8 cellular contexts compared by ENCODE assay signal in the genomic region with DNA sequence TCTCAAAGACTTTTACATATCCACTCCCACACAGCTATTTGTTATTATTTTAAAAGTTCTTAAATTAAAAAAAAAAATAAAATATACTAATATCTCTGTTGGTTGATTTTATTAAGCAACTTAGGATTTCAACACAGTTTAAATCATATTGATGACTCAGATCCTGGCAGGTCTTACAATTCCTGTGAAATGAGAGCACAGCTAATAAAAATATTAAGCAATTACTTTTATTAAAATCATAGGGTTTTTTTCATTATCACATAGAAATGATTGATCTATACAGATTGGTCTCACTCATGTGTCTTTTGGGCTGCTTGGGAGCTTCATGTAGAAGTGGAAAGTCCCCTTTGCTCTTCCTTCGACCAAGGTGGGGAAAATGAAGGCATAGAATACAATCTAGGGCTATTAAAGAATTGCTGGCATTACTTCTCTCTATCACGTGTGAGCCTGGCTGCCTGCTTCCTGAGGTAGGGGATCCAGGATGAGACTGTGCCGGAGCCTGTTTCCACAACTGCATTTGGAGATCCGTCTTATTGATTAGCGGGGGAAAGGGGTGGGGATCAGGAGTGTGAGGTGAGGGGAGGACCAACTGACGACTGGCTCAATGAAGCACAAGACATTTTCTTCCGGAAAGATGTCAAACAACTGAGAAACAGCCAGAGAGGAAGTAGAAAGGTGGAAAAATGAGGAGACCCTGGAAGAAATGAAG.
A peak's percentile ranks its signal among the peaks of the same experiment; 100 is the strongest.
DNase-seq lines count a peak whose midpoint lies in the region; ATAC-seq, FAIRE-seq and TF ChIP-seq lines count a peak whose summit lies in the region.

No MANE protein-coding gene starts in this region.

- no peak overlapping the region for H3K18ac ChIP-seq in trophoblast cell (ENCODE audit: low read length)

- no peaks in the 10 kb centered on the region for H3K79me2 ChIP-seq in trophoblast cell (ENCODE audit: control insufficient read depth, insufficient read depth, low read length, poor library complexity)

- H4K12ac ChIP-seq in trophoblast cell (ENCODE audit: low read depth, low read length) = no peak overlapping the region

- H3K4me1 ChIP-seq in RWPE2 (ENCODE audit: insufficient read depth, poor library complexity, severe bottlenecking) (peaks cover 22% of the 10 kb centered on the region), trophoblast cell (ENCODE audit: control insufficient read depth in 1 of 2, insufficient read depth in 2 of 2, low read length in 2 of 2) (peaks cover 4 to 5% of the 10 kb centered on the region in 2 experiments)

- no peak overlapping the region for H3K14ac ChIP-seq in trophoblast cell (ENCODE audit: low read length)

- H2BK12ac ChIP-seq in trophoblast cell (ENCODE audit: low read length) = no peak overlapping the region

- H4K8ac ChIP-seq in trophoblast cell (ENCODE audit: low read depth, low read length) = no peak overlapping the region

- no peak overlapping the region for H3K9ac ChIP-seq in trophoblast cell (ENCODE audit: low read length)

- peak overlapping the region; percentile 62 for H3K4me2 ChIP-seq in trophoblast cell (ENCODE audit: low read length)

- no peak overlapping the region for H2BK5ac ChIP-seq in trophoblast cell (ENCODE audit: low read depth, low read length, poor library complexity)

- FAIRE-seq in D721Med (lab: Jason Lieb, UNC) (peak; percentile 11), frontal cortex (lab: Jason Lieb, UNC) (peak; percentile 66)

- no peak overlapping the region for H2AFZ ChIP-seq in trophoblast cell (ENCODE audit: insufficient read depth, low read length, poor library complexity)

- H3K9me3 ChIP-seq in RWPE2 (ENCODE audit: severe bottlenecking) (no peaks in the 10 kb centered on the region), trophoblast cell (ENCODE audit: insufficient read depth, low read depth, low read length) (no peaks in the 10 kb centered on the region)

- H3K27me3 ChIP-seq in RWPE2 (ENCODE audit: insufficient read depth, poor library complexity, severe bottlenecking) (no peaks in the 10 kb centered on the region), trophoblast cell (ENCODE audit: insufficient read depth, low read length) (no peaks in the 10 kb centered on the region)

- ATAC-seq in RWPE2 (ENCODE audit: low read depth) = peak; percentile 35; the same call in 2 of the 3 replicates

- H3K23ac ChIP-seq in trophoblast cell (ENCODE audit: low read length) = no peak overlapping the region

- H4K91ac ChIP-seq in trophoblast cell (ENCODE audit: low read depth, low read length) = no peak overlapping the region

- peak overlapping the region; percentile 19 for H3K4me3 ChIP-seq in RWPE2 (ENCODE audit: severe bottlenecking)
- H3K4me3 ChIP-seq in trophoblast cell (ENCODE audit: low read depth, low read length) = no peak overlapping the region

- no peak overlapping the region for H2BK120ac ChIP-seq in trophoblast cell (ENCODE audit: insufficient read depth, low read length, poor library complexity)

- H3K36me3 ChIP-seq in RWPE2 (ENCODE audit: low read depth) (no peaks in the 10 kb centered on the region), trophoblast cell (ENCODE audit: control insufficient read depth in 1 of 2, insufficient read depth in 2 of 2, low read length in 2 of 2) (no peaks in the 10 kb centered on the region)

- DNase-seq in D721Med (ENCODE audit: insufficient read length, low spot score) (no peak), RWPE2 (ENCODE audit: low spot score) (no peak), frontal cortex (ENCODE audit: low spot score in 2 of 2) (no peak), trophoblast cell (peak in 1 of 2 donors; percentile 25), GM20000 (ENCODE audit: low spot score) (no peak), MV-4-11 (lab: John Stamatoyannopoulos, UW) (no peak), germinal center (ENCODE audit: low spot score) (no peak), NCI-H1694 treated with DMSO at 0.1 percent for 48 hours (lab: John Stamatoyannopoulos, UW) (no peak)

- no peaks in the 10 kb centered on the region for H3K79me1 ChIP-seq in trophoblast cell (ENCODE audit: low read length)

- no peak overlapping the region for H3K4ac ChIP-seq in trophoblast cell (ENCODE audit: low read depth, low read length)

- no CpG with 5 or more reads among the region's 7 CpGs for WGBS in trophoblast cell (ENCODE audit: extremely low coverage, insufficient coverage, insufficient read length)

- no peak overlapping the region for H2AK5ac ChIP-seq in trophoblast cell (ENCODE audit: low read length)

- H3K27ac ChIP-seq in RWPE2 (ENCODE audit: poor library complexity, severe bottlenecking) = peak overlapping the region; percentile 89
- H3K27ac ChIP-seq in trophoblast cell (ENCODE audit: low read depth, low read length) = no peak overlapping the region

- TF ChIP-seq CTCF in D721Med (IDR thresholded peaks at IDR 0.05; ENCODE audit: insufficient read depth, missing control alignments) (no peak), RWPE2 (IDR thresholded peaks at IDR 0.05; ENCODE audit: poor library complexity, severe bottlenecking) (no peak), GM20000 (IDR thresholded peaks at IDR 0.05; ENCODE audit: extremely low read depth, missing control alignments) (no peak)
